8 cellular contexts compared by ENCODE assay signal in genomic region chr17:80416260-80416939, GRCh38. TPM values are rescaled to one million over a fixed set of nuclear protein-coding genes. Genes with fewer than 3 reads are reported as not detected.
DNase-seq lines count a peak whose midpoint lies in the region; ATAC-seq lines count a peak whose summit lies in the region.

No MANE protein-coding gene starts in this region.

- H3K4me1 Mint-ChIP-seq in activated T-cell treated with anti-CD3 and anti-CD28 coated beads, Interleukin-2, amount 50 U/mL, for 24 hours (ENCODE audit: low read depth) = peaks cover 26% of the 10 kb centered on the region
- peaks cover 17% of the 10 kb centered on the region for H3K4me1 Mint-ChIP-seq in activated T-helper 17 cell treated with anti-CD3 and anti-CD28 coated beads, Interleukin-2, amount 50 U/mL, for 72 hours
- H3K4me1 Mint-ChIP-seq in stimulated activated naive CD8-positive, alpha-beta T cell treated with anti-CD3 and anti-CD28 coated beads, Interleukin-15, amount 100 ng/mL, for 72 hours = peaks cover 28% of the 10 kb centered on the region

- H3K36me3 ChIP-seq in iPS-20b (ENCODE audit: insufficient read depth, low read depth, low read length) = peaks cover 6% of the 10 kb centered on the region; the same call in 1 of the 2 replicates
- H3K36me3 ChIP-seq in HAP-1 (replicated peaks) = peaks cover 3% of the 10 kb centered on the region

- no peak for DNase-seq in activated T-cell treated with anti-CD3 and anti-CD28 coated beads, Interleukin-2, amount 50 U/mL, for 24 hours
- DNase-seq in activated T-cell treated with anti-CD3 and anti-CD28 coated beads, Interleukin-2, amount 50 U/mL, for 1 hour = no peak
- no peak for DNase-seq in stimulated activated naive CD8-positive, alpha-beta T cell treated with anti-CD3 and anti-CD28 coated beads, Interleukin-15, amount 100 ng/mL, for 72 hours
- no peak for DNase-seq in effector CD4-positive, alpha-beta T cell
- DNase-seq in DMS114 treated with DMSO at 0.1 percent for 48 hours (lab: John Stamatoyannopoulos, UW; ENCODE audit: unreplicated experiment) (no peak), HAP-1 (ENCODE audit: low spot score in 2 of 2) (no peak)

- H3K9ac ChIP-seq in iPS-20b (ENCODE audit: low read depth, low read length) = no peak overlapping the region

- H3K4me3 ChIP-seq in iPS-20b (ENCODE audit: low read length) = peak overlapping the region; percentile 98; the same call in 1 of the 2 replicates
- no peak overlapping the region; the same call in 1 of the 2 replicates for H3K4me3 ChIP-seq in HAP-1

- H3K27ac ChIP-seq in iPS-20b (ENCODE audit: low read length) = no peak overlapping the region

- H3K9me3 ChIP-seq in iPS-20b (ENCODE audit: insufficient read depth, low read depth, low read length) (no peaks in the 10 kb centered on the region), HAP-1 (no peaks in the 10 kb centered on the region; the same call in 1 of the 2 replicates)

- H3K9me3 Mint-ChIP-seq in activated T-cell treated with anti-CD3 and anti-CD28 coated beads, Interleukin-2, amount 50 U/mL, for 24 hours = no peaks in the 10 kb centered on the region
- H3K9me3 Mint-ChIP-seq in activated T-helper 17 cell treated with anti-CD3 and anti-CD28 coated beads, Interleukin-2, amount 50 U/mL, for 72 hours = no peaks in the 10 kb centered on the region
- no peaks in the 10 kb centered on the region for H3K9me3 Mint-ChIP-seq in stimulated activated naive CD8-positive, alpha-beta T cell treated with anti-CD3 and anti-CD28 coated beads, Interleukin-15, amount 100 ng/mL, for 72 hours

- H3K4me3 Mint-ChIP-seq in activated T-cell treated with anti-CD3 and anti-CD28 coated beads, Interleukin-2, amount 50 U/mL, for 24 hours = peak overlapping the region; percentile 88
- H3K4me3 Mint-ChIP-seq in activated T-helper 17 cell treated with anti-CD3 and anti-CD28 coated beads, Interleukin-2, amount 50 U/mL, for 72 hours = peak overlapping the region; percentile 81
- peak overlapping the region; percentile 89 to 94 for H3K4me3 Mint-ChIP-seq in stimulated activated naive CD8-positive, alpha-beta T cell treated with anti-CD3 and anti-CD28 coated beads, Interleukin-15, amount 100 ng/mL, for 72 hours

- peaks cover 22% of the 10 kb centered on the region for H3K27me3 Mint-ChIP-seq in activated T-cell treated with anti-CD3 and anti-CD28 coated beads, Interleukin-2, amount 50 U/mL, for 24 hours
- peaks cover 5% of the 10 kb centered on the region for H3K27me3 Mint-ChIP-seq in activated T-helper 17 cell treated with anti-CD3 and anti-CD28 coated beads, Interleukin-2, amount 50 U/mL, for 72 hours
- H3K27me3 Mint-ChIP-seq in stimulated activated naive CD8-positive, alpha-beta T cell treated with anti-CD3 and anti-CD28 coated beads, Interleukin-15, amount 100 ng/mL, for 72 hours = peaks cover 22% of the 10 kb centered on the region

- H3K27me3 ChIP-seq in iPS-20b (ENCODE audit: insufficient read depth, low read length) (peaks cover 25% of the 10 kb centered on the region), HAP-1 (ENCODE audit: low read depth) (no peaks in the 10 kb centered on the region)

- in situ Hi-C loops in HAP-1 (cut with MboI; ENCODE audit: low sequenced_read_pairs) = no loop called here

- peaks cover 24% of the 10 kb centered on the region for H3K36me3 Mint-ChIP-seq in activated T-cell treated with anti-CD3 and anti-CD28 coated beads, Interleukin-2, amount 50 U/mL, for 24 hours (ENCODE audit: low read depth)
- peaks cover 5% of the 10 kb centered on the region for H3K36me3 Mint-ChIP-seq in activated T-helper 17 cell treated with anti-CD3 and anti-CD28 coated beads, Interleukin-2, amount 50 U/mL, for 72 hours (ENCODE audit: low read depth)

- H3K27ac Mint-ChIP-seq in activated T-cell treated with anti-CD3 and anti-CD28 coated beads, Interleukin-2, amount 50 U/mL, for 24 hours = peak overlapping the region; percentile 60
- H3K27ac Mint-ChIP-seq in activated T-helper 17 cell treated with anti-CD3 and anti-CD28 coated beads, Interleukin-2, amount 50 U/mL, for 72 hours = peak overlapping the region; percentile 78
- peak overlapping the region in 1 of 2 donors; percentile 88 for H3K27ac Mint-ChIP-seq in stimulated activated naive CD8-positive, alpha-beta T cell treated with anti-CD3 and anti-CD28 coated beads, Interleukin-15, amount 100 ng/mL, for 72 hours

- H3K4me1 ChIP-seq in iPS-20b (ENCODE audit: insufficient read depth, low read length) (0 out of 2 replicates have a peak, but pooled peaks cover 3% of the 10 kb centered on the region), HAP-1 (peaks cover 6% of the 10 kb centered on the region; the same call in 1 of the 2 replicates)

- no peak for ATAC-seq in activated T-helper 17 cell treated with anti-CD3 and anti-CD28 coated beads, Interleukin-2, amount 50 U/mL, for 72 hours (replicated peaks)
- no peak for ATAC-seq in stimulated activated naive CD8-positive, alpha-beta T cell treated with anti-CD3 and anti-CD28 coated beads, Interleukin-15, amount 100 ng/mL, for 72 hours

RNA-seq across cellular contexts. Expression of gene ENDOV, which starts 1.4 kb away (rescaled TPM):
- 10 to 100 TPM in 1 of 2 donors, 1 to 10 TPM in 1; 9.7 to 20.1 TPM for total RNA-seq in activated T-helper 17 cell treated with anti-CD3 and anti-CD28 coated beads, Interleukin-2, amount 50 U/mL, for 72 hours
